ENCODE assay signal across 8 cellular contexts in genomic region chr1:109852221-109853015, GRCh38. TPM values are rescaled to one million over a fixed set of nuclear protein-coding genes. Genes with fewer than 3 reads are reported as not detected.
DNase-seq lines count a peak whose midpoint lies in the region; ATAC-seq, FAIRE-seq and TF ChIP-seq lines count a peak whose summit lies in the region.
"Not testable (repeated sequence)": the region's sequence is repeated elsewhere in the genome, so short reads cannot be mapped to it uniquely, and the experiment has no call there.

No MANE protein-coding gene starts in this region.

- not testable (repeated sequence) for H3K27me3 ChIP-seq in PC-3 (ENCODE audit: low read length); astrocyte (ENCODE audit: insufficient read depth, low read length); dorsolateral prefrontal cortex; layer of hippocampus (ENCODE audit: control insufficient read depth, insufficient read depth, low read length); tibial artery

- H3K27ac ChIP-seq in PC-3 (ENCODE audit: low read length): peak overlapping the region; percentile 25
- H3K27ac ChIP-seq in astrocyte (ENCODE audit: low read depth, low read length); tibial artery: not testable (repeated sequence)
- H3K27ac ChIP-seq in dorsolateral prefrontal cortex: peak overlapping the region in 57 of 59 donors; percentile 39 to 94 (median 82)
- peak overlapping the region; percentile 84 for H3K27ac ChIP-seq in layer of hippocampus (ENCODE audit: low read depth, low read length)

- peaks cover 26% of the 10 kb centered on the region for H3K27me3 Mint-ChIP-seq in astrocyte (ENCODE audit: low read depth, unreplicated experiment)

- FAIRE-seq in astrocyte (lab: Jason Lieb, UNC): not testable (repeated sequence)

- TF ChIP-seq CTCF in PC-3 (conservative IDR thresholded peaks at IDR 0.05; ENCODE audit: low read depth, low read length); astrocyte (IDR thresholded peaks at IDR 0.05; ENCODE audit: insufficient read depth, low read depth, low read length); tibial artery (IDR thresholded peaks at IDR 0.05): not testable (repeated sequence)
- peak in 12 of 56 donors; percentile 6 to 37 (median 16) for TF ChIP-seq CTCF in dorsolateral prefrontal cortex (IDR thresholded peaks at IDR 0.05 in 54 of 56, conservative IDR thresholded peaks at IDR 0.05 in 2 of 56; ENCODE audit: low read depth in 1 of 56, partially characterized antibody in 56 of 56)

- not testable (repeated sequence) for H3K36me3 Mint-ChIP-seq in astrocyte (ENCODE audit: low read depth, unreplicated experiment)

- H3K4me3 ChIP-seq in PC-3 (ENCODE audit: low read length); astrocyte (ENCODE audit: insufficient read depth, low read depth, low read length); tibial artery: not testable (repeated sequence)
- H3K4me3 ChIP-seq in dorsolateral prefrontal cortex: peak overlapping the region in 2 of 59 donors; percentile 6 to 14

- H3K9me2 ChIP-seq in PC-3 (replicated peaks; ENCODE audit: low read length): not testable (repeated sequence)

- not testable (repeated sequence) for H3K9ac ChIP-seq in PC-3 (ENCODE audit: low read length); astrocyte (ENCODE audit: low read length)

- not testable (repeated sequence) for H4K20me1 ChIP-seq in PC-3 (ENCODE audit: low read length); astrocyte (ENCODE audit: insufficient read depth, low read length)

- not testable (repeated sequence) for H3K9me3 Mint-ChIP-seq in astrocyte (ENCODE audit: unreplicated experiment)

- H3K4me2 ChIP-seq in PC-3 (ENCODE audit: low read length) (peak overlapping the region; percentile 31; the same call in 1 of the 2 replicates), astrocyte (ENCODE audit: low read length) (peak overlapping the region; percentile 53)

- H3F3A ChIP-seq in PC-3 (ENCODE audit: low read length, unreplicated experiment): not testable (repeated sequence)

- CTCF ChIA-PET in PC-3 (lab: Charles Lee): interaction anchor here (0.8 kb wide), 1 partner anchor 132 kb away, joined by 4 read pairs; the partner anchor contains the start of gene AHCYL1

- not testable (repeated sequence) for BruUV-seq in PC-3 (replicated peaks; lab: Mats Ljungman, UMichigan)

- not testable (repeated sequence) for H3K79me2 ChIP-seq in PC-3 (ENCODE audit: low read length); astrocyte (ENCODE audit: insufficient read depth, low read length)

- not testable (repeated sequence) for H3K4me1 Mint-ChIP-seq in astrocyte (ENCODE audit: low read depth, unreplicated experiment)

- H3K36me3 ChIP-seq in PC-3 (ENCODE audit: low read depth, low read length); astrocyte (ENCODE audit: insufficient read depth, low read length); tibial artery: not testable (repeated sequence)

- not testable (repeated sequence) for H3K9me3 ChIP-seq in PC-3 (ENCODE audit: low read length); astrocyte (ENCODE audit: insufficient read depth, low read depth, low read length); tibial artery

- DNase-seq in C1 segment of cervical spinal cord (lab: John Stamatoyannopoulos, UW) (peak in 9 of 14 donors; percentile 21 to 86 (median 46)), PC-3 (peak; percentile 80), astrocyte (ENCODE audit: low read depth) (peak; percentile 58), dorsolateral prefrontal cortex (peak in 9 of 10 donors; percentile 64 to 93 (median 84)), head of caudate nucleus (peak; percentile 28 to 95 (median 82)), posterior cingulate gyrus (peak; percentile 40 to 96 (median 82)), tibial artery (peak; percentile 52 to 74)

- not testable (repeated sequence) for H3K4me3 Mint-ChIP-seq in astrocyte (ENCODE audit: unreplicated experiment)

- not testable (repeated sequence) for H3K27ac Mint-ChIP-seq in astrocyte (ENCODE audit: unreplicated experiment)

- POLR2A ChIA-PET in PC-3 (lab: Charles Lee; ENCODE audit: unreplicated experiment): not testable (repeated sequence)

- peak; percentile 93 for ATAC-seq in PC-3

- H3K4me1 ChIP-seq in PC-3 (ENCODE audit: insufficient read depth, low read length): peaks cover 21% of the 10 kb centered on the region
- H3K4me1 ChIP-seq in astrocyte (ENCODE audit: insufficient read depth, low read length); tibial artery: not testable (repeated sequence)

- intact Hi-C loops in PC-3 (cut with micrococcal nuclease) (loop anchor here (2.0 kb wide), 1 partner anchor 70 kb away; no protein-coding TSS in a partner anchor), dorsolateral prefrontal cortex (cut with DNase I) (loop anchor here in 1 of 2 donors (5.0 kb wide), 2 partner anchors 35 to 60 kb away; partner anchors contain the start of gene CSF1)
- intact Hi-C loops in head of caudate nucleus (cut with DNase I); posterior cingulate gyrus (cut with DNase I); tibial artery (cut with DNase I; ENCODE audit: low total_unique reads): not testable (repeated sequence)

- H2AFZ ChIP-seq in PC-3 (ENCODE audit: low read length): peak overlapping the region; percentile 73
- peak overlapping the region; percentile 88 for H2AFZ ChIP-seq in astrocyte (ENCODE audit: low read depth, low read length)

RNA-seq across cellular contexts. Expression of gene CSF1, which starts 58.2 kb away (rescaled TPM):
- total RNA-seq in PC-3 (2014; rRNA removed): 2.0 and 4.1 TPM in 2 replicates
- 12.3 and 17.5 TPM in 2 replicates for total RNA-seq in astrocyte
- total RNA-seq in dorsolateral prefrontal cortex: 10 to 100 TPM in 117 of 120 experiments, 1 to 10 TPM in 3; 8.9 to 51.5 (median 20.8) TPM
